16 cellular contexts compared by ENCODE assay signal in the genomic region with DNA sequence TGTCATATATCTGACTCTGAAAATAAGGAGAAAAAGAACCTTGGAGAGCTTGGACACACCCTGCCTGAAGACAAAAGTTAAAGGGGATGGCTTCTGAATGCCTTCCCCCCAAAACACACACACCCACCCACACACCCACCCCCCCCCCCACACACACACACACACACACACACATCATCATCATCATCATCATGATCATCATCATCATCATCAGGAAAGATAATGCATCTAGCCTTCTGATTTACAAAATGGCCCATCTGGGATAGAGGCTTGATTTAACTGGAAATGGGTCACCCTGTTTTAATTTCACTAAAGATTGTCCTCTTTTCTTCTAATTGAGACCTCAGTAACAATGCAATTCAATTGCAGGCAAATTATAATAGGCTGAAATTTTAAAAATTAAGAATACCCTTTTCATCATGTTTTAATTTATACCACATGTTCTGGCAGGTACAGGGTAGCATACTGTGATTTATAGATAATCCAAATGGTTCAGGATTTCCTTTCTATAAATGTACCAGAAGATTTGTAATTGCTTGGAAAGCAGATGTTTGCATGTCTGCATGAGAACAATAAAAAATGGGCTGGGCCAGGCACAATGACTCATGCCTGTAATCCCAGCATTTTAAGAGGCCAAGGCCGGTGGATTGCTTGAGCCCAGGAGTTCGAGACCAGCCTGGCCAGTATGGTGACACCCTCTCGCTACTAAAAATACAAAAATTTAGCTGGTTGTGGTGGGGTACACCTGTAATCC. TPM values are rescaled to one million over a fixed set of nuclear protein-coding genes. Genes with fewer than 3 reads are reported as not detected.
A peak's percentile ranks its signal among the peaks of the same experiment; 100 is the strongest.
DNase-seq lines count a peak whose midpoint lies in the region; ATAC-seq, FAIRE-seq and TF ChIP-seq lines count a peak whose summit lies in the region.
"Had no signal": no experiment of that assay in that cellular context is flagged by ENCODE, and none has a peak within 500 bp of the region (broad histone marks: within the 10 kb centered on the region; RNA-seq: fewer than 3 reads in every experiment).

No MANE protein-coding gene starts in this region.

- no peak for FAIRE-seq in pancreas (lab: Jason Lieb, UNC)
- FAIRE-seq: astrocyte had no signal

- TF ChIP-seq CTCF in fibroblast of mammary gland (conservative IDR thresholded peaks at IDR 0.05; ENCODE audit: control insufficient read depth, insufficient read depth, low read depth, low read length) (no peak), pancreas (IDR thresholded peaks at IDR 0.05) (no peak)

- no peaks in the 10 kb centered on the region for H3K9me3 ChIP-seq in pancreas

- H3K27me3 ChIP-seq in pancreas: no peaks in the 10 kb centered on the region

- ATAC-seq in pancreas: no peak

- WGBS in pancreas, 2 donors: 85 to 96% methylated on average over 3 of the region's 3 CpGs

- intact Hi-C loops in pancreas (cut with DNase I): no loop called here

- H3K4me3 ChIP-seq in fibroblast of mammary gland (ENCODE audit: control insufficient read depth, low read depth, low read length) (no peak overlapping the region), pancreas (no peak overlapping the region)
- H3K4me3 ChIP-seq: left ventricle myocardium inferior had no signal

- H3K36me3 ChIP-seq in pancreas: no peaks in the 10 kb centered on the region
- H3K36me3 ChIP-seq: left ventricle myocardium inferior had no signal

- DNase-seq in H4 (ENCODE audit: low spot score) (peak; percentile 23), RPMI7951 (ENCODE audit: low read depth) (peak; percentile 53), fibroblast of mammary gland (ENCODE audit: low read depth) (peak; percentile 78), substantia nigra (lab: John Stamatoyannopoulos, UW) (peak in 1 of 49 donors; percentile 15), pancreas (no peak), NCI-H748 treated with DMSO at 0.1 percent for 48 hours (lab: John Stamatoyannopoulos, UW) (no peak), SIG-M5 (lab: John Stamatoyannopoulos, UW) (no peak)
- no peak for DNase-seq in activated CD4-positive, CD25-positive, alpha-beta regulatory T cell treated with anti-CD3 and anti-CD28 coated beads, Interleukin-2, amount 50 U/mL, for 72 hours
- DNase-seq: activated CD4-positive, alpha-beta T cell treated with anti-CD3 and anti-CD28 coated beads, Interleukin-2, amount 50 U/mL, for 48 hours; CD8-positive, alpha-beta memory T cell; effector CD8-positive, alpha-beta T cell; left ventricle myocardium inferior; NCI-H1417 treated with DMSO at 0.1 percent for 48 hours; NCI-H526; RPMI8226 had no signal

- peak overlapping the region; percentile 57 for H3K27ac ChIP-seq in substantia nigra (ENCODE audit: low read depth, low read length, poor library complexity, severe bottlenecking)
- H3K27ac ChIP-seq in pancreas: no peak overlapping the region
- H3K27ac ChIP-seq: left ventricle myocardium inferior had no signal

- no peaks in the 10 kb centered on the region for H3K4me1 ChIP-seq in pancreas

RNA-seq across cellular contexts. Expression of a gene that starts 56.5 kb away (rescaled TPM):
- total RNA-seq in H4 (2014; rRNA removed; shearing (Covaris generic)): 16.5 and 22.0 TPM in 2 replicates
- 30.6 and 34.7 TPM in 2 replicates for total RNA-seq in RPMI7951 (2014; rRNA removed; shearing (Covaris generic))
- total RNA-seq in pancreas: 10 to 100 TPM; 17.6 to 39.2 (median 25.5) TPM
- polyA plus RNA-seq in pancreas: 10 to 100 TPM; 11.0 to 11.9 TPM

Comparison
In these comparisons a context has a peak if more than half of its experiments do, and no peak if none do; other contexts are left out.
1. DNase-seq: peak in H4 (single experiment), RPMI7951 (single experiment) and fibroblast of mammary gland (single experiment); none in pancreas (0 of 6), NCI-H748 treated with DMSO at 0.1 percent for 48 hours (single experiment), activated CD4-positive, CD25-positive, alpha-beta regulatory T cell treated with anti-CD3 and anti-CD28 coated beads, Interleukin-2, amount 50 U/mL, for 72 hours (single experiment) and SIG-M5 (single experiment).